Comparison of ENCODE assay signal across 26 cellular contexts in the genomic region with DNA sequence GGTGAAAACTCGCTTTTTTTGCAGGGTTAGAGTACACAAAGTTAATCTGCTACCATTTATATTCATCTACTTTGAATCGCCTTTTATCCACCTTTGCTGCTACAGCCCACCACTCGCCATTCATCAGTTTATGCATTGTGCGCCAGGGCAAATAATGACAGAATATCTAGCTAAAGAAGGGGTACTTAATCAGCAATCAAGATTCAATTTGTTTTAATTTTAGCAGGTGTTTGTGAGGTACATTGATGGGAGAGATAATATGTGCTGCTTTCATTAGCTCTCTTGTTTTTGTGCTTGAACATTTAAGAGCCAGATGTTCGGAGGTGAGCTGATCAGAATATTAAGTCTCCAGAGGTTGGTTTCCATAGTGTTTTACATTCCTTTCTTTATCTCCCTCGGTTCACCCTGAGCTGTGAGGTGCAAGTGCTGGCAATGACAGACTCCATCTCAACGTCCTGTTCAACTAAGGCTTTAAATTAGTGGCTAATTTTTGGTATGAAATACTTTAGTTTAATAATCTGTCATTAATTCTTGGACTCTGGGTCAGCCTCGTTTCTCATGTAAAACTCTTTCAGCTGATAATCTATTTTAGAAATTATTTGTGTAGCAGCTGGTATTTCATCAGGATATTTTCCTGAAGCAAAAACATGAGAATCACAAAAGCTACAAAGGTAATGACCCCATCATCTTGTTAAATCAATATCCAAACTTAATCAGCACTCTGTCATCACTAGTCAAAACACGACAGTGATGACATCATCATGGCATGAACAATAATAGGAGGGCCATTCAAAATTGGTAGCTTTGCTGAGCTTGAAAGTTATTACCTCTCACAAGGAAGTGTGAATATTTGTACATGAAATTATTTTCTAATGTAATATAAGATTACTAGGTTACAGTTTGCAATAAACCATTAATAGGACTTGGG.
"Had no signal": no experiment of that assay in that cellular context is flagged by ENCODE, and none has a peak within 500 bp of the region (broad histone marks: within the 10 kb centered on the region; RNA-seq: fewer than 3 reads in every experiment).

No MANE protein-coding gene starts in this region.

- DNase-seq: dorsolateral prefrontal cortex; effector CD4-positive, alpha-beta T cell; endodermal cell; erythroblast; esophagus squamous epithelium; foreskin melanocyte; glutamatergic neuron; heart right ventricle; hippocampal formation; left ventricle myocardium superior; lower lobe of right lung; naive thymus-derived CD8-positive, alpha-beta T cell; occipital lobe; ovary; posterior cingulate gyrus; psoas muscle; right cardiac atrium; spleen; stimulated activated CD4-positive, alpha-beta T cell treated with anti-CD3 and anti-CD28 coated beads, Interleukin-4, amount 100 ng/mL, for 4 hours; stimulated activated naive B cell treated with anti-CD40 and anti-IgM and Interleukin-4, amounts not matched to agents 10 μg/mL and 1 μg/mL and 100 μg/mL, for 72 hours; transverse colon; upper lobe of right lung; uterus had no signal

- H3K27ac Mint-ChIP-seq: endodermal cell; stimulated activated naive B cell treated with anti-CD40 and anti-IgM and Interleukin-4, amounts not matched to agents 10 μg/mL and 1 μg/mL and 100 μg/mL, for 72 hours; stimulated activated naive CD8-positive, alpha-beta T cell treated with anti-CD3 and anti-CD28 coated beads, Interleukin-15, Interleukin-2, amounts not matched to agents 100 ng/mL and 50 ng/mL, for 24 hours had no signal

- H3K27me3 ChIP-seq: esophagus squamous epithelium, ovary, spleen, transverse colon, upper lobe of right lung, uterus had no signal

- H3K36me3 ChIP-seq: esophagus squamous epithelium, heart right ventricle, lower lobe of right lung, ovary, spleen, thoracic aorta, transverse colon, upper lobe of right lung, uterus had no signal

- H3K9me3 ChIP-seq: esophagus squamous epithelium, heart right ventricle, lower lobe of right lung, ovary, psoas muscle, spleen, thoracic aorta, transverse colon, upper lobe of right lung, uterus had no signal

- H3K36me3 Mint-ChIP-seq: naive thymus-derived CD8-positive, alpha-beta T cell; stimulated activated naive B cell treated with anti-CD40 and anti-IgM and Interleukin-4, amounts not matched to agents 10 μg/mL and 1 μg/mL and 100 μg/mL, for 72 hours had no signal

- H3K27ac ChIP-seq: dorsolateral prefrontal cortex, esophagus squamous epithelium, heart right ventricle, lower lobe of right lung, ovary, psoas muscle, skin epidermis, spleen, thoracic aorta, transverse colon, upper lobe of right lung, uterus had no signal

- ATAC-seq: heart right ventricle; left ventricle myocardium superior; lower lobe of right lung; naive thymus-derived CD8-positive, alpha-beta T cell; psoas muscle; right cardiac atrium; stimulated activated naive B cell treated with anti-CD40 and anti-IgM and Interleukin-4, amounts not matched to agents 10 μg/mL and 1 μg/mL and 100 μg/mL, for 72 hours; upper lobe of right lung had no signal

- H3K27me3 Mint-ChIP-seq: stimulated activated naive B cell treated with anti-CD40 and anti-IgM and Interleukin-4, amounts not matched to agents 10 μg/mL and 1 μg/mL and 100 μg/mL, for 72 hours; stimulated activated naive CD8-positive, alpha-beta T cell treated with anti-CD3 and anti-CD28 coated beads, Interleukin-15, Interleukin-2, amounts not matched to agents 100 ng/mL and 50 ng/mL, for 24 hours had no signal

- H3K4me3 Mint-ChIP-seq: endodermal cell; naive thymus-derived CD8-positive, alpha-beta T cell; stimulated activated naive B cell treated with anti-CD40 and anti-IgM and Interleukin-4, amounts not matched to agents 10 μg/mL and 1 μg/mL and 100 μg/mL, for 72 hours; stimulated activated naive CD8-positive, alpha-beta T cell treated with anti-CD3 and anti-CD28 coated beads, Interleukin-15, Interleukin-2, amounts not matched to agents 100 ng/mL and 50 ng/mL, for 24 hours had no signal

- H3K4me3 ChIP-seq: dorsolateral prefrontal cortex, esophagus squamous epithelium, heart right ventricle, lower lobe of right lung, ovary, psoas muscle, skin epidermis, spleen, thoracic aorta, transverse colon, upper lobe of right lung, uterus had no signal

- H3K4me1 Mint-ChIP-seq: naive thymus-derived CD8-positive, alpha-beta T cell; stimulated activated naive B cell treated with anti-CD40 and anti-IgM and Interleukin-4, amounts not matched to agents 10 μg/mL and 1 μg/mL and 100 μg/mL, for 72 hours had no signal

- H3K4me1 ChIP-seq: esophagus squamous epithelium, heart right ventricle, lower lobe of right lung, psoas muscle, spleen, transverse colon, upper lobe of right lung, uterus had no signal

- H3K9me3 Mint-ChIP-seq: endodermal cell; naive thymus-derived CD8-positive, alpha-beta T cell; stimulated activated naive B cell treated with anti-CD40 and anti-IgM and Interleukin-4, amounts not matched to agents 10 μg/mL and 1 μg/mL and 100 μg/mL, for 72 hours; stimulated activated naive CD8-positive, alpha-beta T cell treated with anti-CD3 and anti-CD28 coated beads, Interleukin-15, Interleukin-2, amounts not matched to agents 100 ng/mL and 50 ng/mL, for 24 hours had no signal
